In the genomic region with DNA sequence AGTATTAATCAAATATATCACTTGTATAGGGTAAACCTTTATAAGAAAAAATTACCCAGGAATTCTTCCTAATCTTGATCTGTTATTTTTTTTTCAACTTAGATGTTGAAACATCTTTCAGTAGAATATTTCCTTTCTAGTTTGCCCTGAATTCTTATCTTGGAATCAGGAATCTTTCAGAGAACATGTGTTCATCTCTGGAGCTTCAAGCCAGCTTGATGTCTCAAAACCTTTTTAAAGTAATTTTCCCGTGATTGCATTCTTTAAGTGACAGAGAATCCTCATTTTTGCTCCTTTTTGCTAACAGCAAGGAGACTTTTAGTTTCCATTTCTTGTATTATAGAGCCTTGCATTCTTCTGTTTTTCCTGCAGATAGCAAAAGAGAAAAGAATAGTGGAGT, we compare ENCODE assay signal across 22 cellular contexts.
"Had no signal": no experiment of that assay in that cellular context is flagged by ENCODE, and none has a peak within 500 bp of the region (broad histone marks: within the 10 kb centered on the region; RNA-seq: fewer than 3 reads in every experiment).

No MANE protein-coding gene starts in this region.

- ATAC-seq: activated CD4-positive, CD25-positive, alpha-beta regulatory T cell treated with anti-CD3 and anti-CD28 coated beads, Interleukin-2, amount 50 U/mL, for 24 hours; activated T-cell treated with anti-CD3 and anti-CD28 coated beads, Interleukin-2, amount 50 U/mL, for 4 hours; activated T-helper 17 cell treated with anti-CD3 and anti-CD28 coated beads, Interleukin-2, amount 50 U/mL, for 72 hours; natural killer cell; stimulated activated effector memory CD8-positive, alpha-beta T cell treated with anti-CD3 and anti-CD28 coated beads, Interleukin-12 subunit alpha, Interleukin-12 subunit beta, amount 100 ng/mL, for 72 hours had no signal

- H3K9me3 ChIP-seq: breast epithelium, right lobe of liver, thoracic aorta, uterus had no signal

- H3K4me1 ChIP-seq: breast epithelium, right lobe of liver, uterus had no signal

- H3K27me3 ChIP-seq: breast epithelium, right lobe of liver, uterus had no signal

- H3K27ac ChIP-seq: right lobe of liver, WERI-Rb-1 had no signal

- H3K36me3 ChIP-seq: breast epithelium, right lobe of liver, thoracic aorta, uterus had no signal

- H3K4me3 ChIP-seq: breast epithelium, right lobe of liver, skin epidermis, uterus had no signal

- DNase-seq: activated CD4-positive, alpha-beta memory T cell treated with anti-CD3 and anti-CD28 coated beads for 36 hours; activated CD4-positive, alpha-beta T cell treated with anti-CD3 and anti-CD28 coated beads for 48 hours; activated gamma-delta T cell treated with Interleukin-2 at 50 U/mL for 16 hours; activated naive CD4-positive, alpha-beta T cell treated with anti-CD3 and anti-CD28 coated beads, Interleukin-2, amount 50 U/mL, for 16 hours; activated T-cell treated with anti-CD3 and anti-CD28 coated beads, Interleukin-2, amount 50 U/mL, for 4 hours; amygdala; effector CD8-positive, alpha-beta T cell; glutamatergic neuron; hippocampal formation; natural killer cell; stimulated activated CD4-positive, alpha-beta T cell treated with anti-CD3 and anti-CD28 coated beads, Interleukin-4, amount 100 ng/mL, for 24 hours; SW 1271; T-helper 9 cell; WERI-Rb-1 had no signal
